21 cellular contexts compared by ENCODE assay signal in the genomic region with DNA sequence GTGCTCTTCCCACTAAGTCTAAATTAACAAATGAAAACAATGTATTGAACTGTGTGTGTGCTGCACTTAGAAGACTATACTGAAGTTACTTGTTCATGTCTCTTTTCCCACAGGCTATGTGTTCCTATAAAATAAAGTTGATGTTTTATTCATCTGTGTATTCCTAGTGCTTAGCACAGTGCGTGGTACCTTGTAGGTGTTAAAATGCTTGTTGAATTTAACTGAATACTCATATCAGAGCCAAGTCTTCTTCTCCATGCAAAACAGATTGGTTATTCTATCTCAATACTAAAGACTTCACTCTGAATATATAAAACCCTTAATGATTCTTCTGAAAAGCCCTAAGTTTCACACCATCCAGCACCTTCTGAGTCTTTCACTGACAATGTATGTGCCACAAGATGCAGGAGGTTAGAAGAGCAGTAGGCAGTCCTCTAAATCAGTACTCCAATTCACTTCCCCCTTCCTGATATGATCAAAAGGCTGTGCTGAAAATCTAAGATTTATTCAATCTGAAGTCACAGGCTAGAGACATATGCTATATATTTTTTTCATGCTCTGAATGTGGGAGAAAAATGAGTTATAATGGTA.
"Had no signal": no experiment of that assay in that cellular context is flagged by ENCODE, and none has a peak within 500 bp of the region (broad histone marks: within the 10 kb centered on the region; RNA-seq: fewer than 3 reads in every experiment).

No MANE protein-coding gene starts in this region.

- H3K4me1 Mint-ChIP-seq: activated B cell treated with CpG ODN at 0.5 μM for 24 hours; activated CD4-positive, alpha-beta T cell treated with anti-CD3 and anti-CD28 coated beads, Interleukin-2, amount 10 ng/mL, durations not matched to agents 24 days and 14 days; naive B cell; neural crest cell had no signal

- H3K27ac Mint-ChIP-seq: activated B cell treated with CpG ODN at 0.5 μM for 24 hours; activated CD4-positive, alpha-beta T cell treated with anti-CD3 and anti-CD28 coated beads, Interleukin-2, amount 10 ng/mL, durations not matched to agents 24 days and 14 days; activated naive CD4-positive, alpha-beta T cell treated with anti-CD3 and anti-CD28 coated beads, Interleukin-2, amount 50 U/mL, for 72 hours; activated T-helper 1 cell treated with anti-CD3 and anti-CD28 coated beads, Interleukin-12 subunit alpha, Interleukin-12 subunit beta, Interleukin-2, Interleukin-4 antibody, amounts not matched to agents 30 ng/mL and 10 ng/mL and 1 ng/mL, durations not matched to agents 14 hours and 24 hours and 36 hours; naive B cell; progenitor cell of endocrine pancreas; stimulated activated naive CD8-positive, alpha-beta T cell treated with anti-CD3 and anti-CD28 coated beads, Interleukin-15, Interleukin-2, amounts not matched to agents 100 ng/mL and 50 ng/mL, for 24 hours had no signal

- ATAC-seq: activated naive CD4-positive, alpha-beta T cell treated with anti-CD3 and anti-CD28 coated beads, Interleukin-2, amount 50 U/mL, for 72 hours; gastrocnemius medialis; heart left ventricle; left ventricle myocardium superior; mucosa of descending colon had no signal

- H3K9me3 Mint-ChIP-seq: activated B cell treated with CpG ODN at 0.5 μM for 24 hours; activated CD4-positive, alpha-beta T cell treated with anti-CD3 and anti-CD28 coated beads, Interleukin-2, amount 10 ng/mL, durations not matched to agents 24 days and 14 days; activated naive CD4-positive, alpha-beta T cell treated with anti-CD3 and anti-CD28 coated beads, Interleukin-2, amount 50 U/mL, for 72 hours; activated T-helper 1 cell treated with anti-CD3 and anti-CD28 coated beads, Interleukin-12 subunit alpha, Interleukin-12 subunit beta, Interleukin-2, Interleukin-4 antibody, amounts not matched to agents 30 ng/mL and 10 ng/mL and 1 ng/mL, durations not matched to agents 14 hours and 24 hours and 36 hours; naive B cell; neural crest cell; stimulated activated naive CD8-positive, alpha-beta T cell treated with anti-CD3 and anti-CD28 coated beads, Interleukin-15, Interleukin-2, amounts not matched to agents 100 ng/mL and 50 ng/mL, for 24 hours had no signal

- H3K4me3 ChIP-seq: gastrocnemius medialis, heart left ventricle, mucosa of descending colon, suprapubic skin, transverse colon, uterus had no signal

- H3K36me3 Mint-ChIP-seq: activated naive CD4-positive, alpha-beta T cell treated with anti-CD3 and anti-CD28 coated beads, Interleukin-2, amount 50 U/mL, for 72 hours; naive B cell had no signal

- H3K27me3 ChIP-seq: gastrocnemius medialis, heart left ventricle, suprapubic skin, transverse colon, uterus had no signal

- H3K4me1 ChIP-seq: gastrocnemius medialis, suprapubic skin, transverse colon, uterus had no signal

- H3K36me3 ChIP-seq: gastrocnemius medialis, heart left ventricle, suprapubic skin, transverse colon, uterus had no signal

- H3K4me3 Mint-ChIP-seq: activated B cell treated with CpG ODN at 0.5 μM for 24 hours; activated CD4-positive, alpha-beta T cell treated with anti-CD3 and anti-CD28 coated beads, Interleukin-2, amount 10 ng/mL, durations not matched to agents 24 days and 14 days; activated T-helper 1 cell treated with anti-CD3 and anti-CD28 coated beads, Interleukin-12 subunit alpha, Interleukin-12 subunit beta, Interleukin-2, Interleukin-4 antibody, amounts not matched to agents 30 ng/mL and 10 ng/mL and 1 ng/mL, durations not matched to agents 14 hours and 24 hours and 36 hours; naive B cell; neural crest cell; stimulated activated naive CD8-positive, alpha-beta T cell treated with anti-CD3 and anti-CD28 coated beads, Interleukin-15, Interleukin-2, amounts not matched to agents 100 ng/mL and 50 ng/mL, for 24 hours had no signal

- DNase-seq: activated B cell treated with CpG ODN at 0.5 μM for 24 hours; activated CD4-positive, alpha-beta T cell treated with anti-CD3 and anti-CD28 coated beads, Interleukin-2, amount 10 ng/mL, durations not matched to agents 24 days and 14 days; activated CD8-positive, alpha-beta memory T cell treated with anti-CD3 and anti-CD28 coated beads, Interleukin-2, amount 50 U/mL, for 4 hours; activated gamma-delta T cell treated with Interleukin-2 at 50 U/mL for 16 hours; amniotic stem cell; effector CD4-positive, alpha-beta T cell; gastrocnemius medialis; heart left ventricle; left ventricle myocardium superior; mucosa of descending colon; naive B cell; stimulated activated CD4-positive, alpha-beta T cell treated with anti-CD3 and anti-CD28 coated beads, Interleukin-1b, Interleukin-23, amount 100 ng/mL, for 48 hours; stimulated activated CD8-positive, alpha-beta memory T cell treated with anti-CD3 and anti-CD28 coated beads, Interleukin-4, amount 100 ng/mL, for 48 hours; transverse colon; uterus had no signal

- H3K27ac ChIP-seq: gastrocnemius medialis, heart left ventricle, suprapubic skin, transverse colon, uterus had no signal

- H3K27me3 Mint-ChIP-seq: naive B cell, progenitor cell of endocrine pancreas had no signal
